ENCODE assay signal across 14 cellular contexts in the genomic region with DNA sequence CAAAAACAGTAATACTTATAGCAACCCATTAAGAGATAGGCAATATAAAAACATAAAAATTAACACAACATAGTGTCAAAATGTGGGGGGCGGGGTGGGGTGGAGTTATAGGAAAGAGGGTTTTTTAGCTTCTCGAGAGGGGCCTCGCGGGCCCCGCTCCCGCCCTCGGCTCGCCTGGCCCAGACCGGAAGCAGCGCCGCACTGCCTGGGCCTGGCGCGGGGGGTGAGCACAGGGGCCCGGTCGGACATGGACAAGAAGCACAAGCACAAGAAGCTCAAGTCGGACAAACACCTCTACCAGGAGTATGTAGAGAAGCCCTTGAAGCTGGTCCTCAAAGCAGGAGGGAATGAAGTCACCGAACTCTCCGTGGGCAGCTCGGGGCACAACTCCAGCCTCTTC. TPM values are rescaled to one million over a fixed set of nuclear protein-coding genes. Genes with fewer than 3 reads are reported as not detected.
A peak's percentile ranks its signal among the peaks of the same experiment; 100 is the strongest.
DNase-seq lines count a peak whose midpoint lies in the region; ATAC-seq and TF ChIP-seq lines count a peak whose summit lies in the region.
"Had no signal": no experiment of that assay in that cellular context is flagged by ENCODE, and none has a peak within 500 bp of the region (broad histone marks: within the 10 kb centered on the region; RNA-seq: fewer than 3 reads in every experiment).

No MANE protein-coding gene starts in this region.

- H3K9me3 ChIP-seq in CD8-positive, alpha-beta T cell (ENCODE audit: low read length): peaks cover 4% of the 10 kb centered on the region
- no peaks in the 10 kb centered on the region for H3K9me3 ChIP-seq in sigmoid colon

- peaks cover 31% of the 10 kb centered on the region for H3K36me3 Mint-ChIP-seq in CD8-positive, alpha-beta T cell
- H3K36me3 Mint-ChIP-seq in nephron progenitor cell (ENCODE audit: low read depth): peaks cover 78% of the 10 kb centered on the region

- intact Hi-C loops in CD8-positive, alpha-beta T cell (cut with DNase I, micrococcal nuclease): loop anchor here in 1 of 2 experiments (5.0 kb wide), 1 partner anchor 33 kb away; no protein-coding TSS in a partner anchor
- intact Hi-C loops in sigmoid colon (cut with DNase I): loop anchor here (2.0 kb wide), 1 partner anchor 175 kb away; a partner anchor contains a TSS

- ATAC-seq in CD8-positive, alpha-beta T cell: no peak

- peaks cover 6% of the 10 kb centered on the region for H3K4me1 ChIP-seq in CD8-positive, alpha-beta T cell (ENCODE audit: insufficient read depth, low read length)
- peaks cover 0 to 91% (median 70%) of the 10 kb centered on the region in 4 donors for H3K4me1 ChIP-seq in sigmoid colon

- no peak for DNase-seq in CD8-positive, alpha-beta T cell
- DNase-seq in H7: peak; percentile 18
- DNase-seq in nephron progenitor cell: no peak
- no peak for DNase-seq in sigmoid colon
- no peak for DNase-seq in activated CD8-positive, alpha-beta memory T cell treated with anti-CD3 and anti-CD28 coated beads, Interleukin-2, amount 50 U/mL, for 4 hours
- no peak for DNase-seq in NCI-H526 treated with DMSO at 0.1 percent for 48 hours (lab: John Stamatoyannopoulos, UW)
- DNase-seq in NK-92 (lab: John Stamatoyannopoulos, UW; ENCODE audit: unreplicated experiment): no peak
- DNase-seq: C1 segment of cervical spinal cord; CD4-positive, alpha-beta T cell; GF-D8; GOT3; HCEC 1CT; HFFc6 had no signal

- H3K27ac ChIP-seq in CD8-positive, alpha-beta T cell (ENCODE audit: low read depth, low read length): no peak overlapping the region
- H3K27ac ChIP-seq in sigmoid colon: peak overlapping the region in 3 of 4 donors; percentile 68 to 79 (median 77)

- TF ChIP-seq POLR2A in sigmoid colon (IDR thresholded peaks at IDR 0.05): no peak

- no peaks in the 10 kb centered on the region for H3K27me3 ChIP-seq in CD8-positive, alpha-beta T cell (ENCODE audit: insufficient read depth, low read length)
- no peaks in the 10 kb centered on the region for H3K27me3 ChIP-seq in H7 (ENCODE audit: control insufficient read depth, insufficient read depth, low read length)
- H3K27me3 ChIP-seq in sigmoid colon: no peaks in the 10 kb centered on the region

- no peak overlapping the region for H3K4me3 ChIP-seq in CD8-positive, alpha-beta T cell (ENCODE audit: low read depth, low read length)
- H3K4me3 ChIP-seq in H7 (ENCODE audit: insufficient read depth, low read depth, low read length) (no peak overlapping the region), sigmoid colon (peak overlapping the region in 1 of 4 donors; percentile 12)

- H3K4me3 Mint-ChIP-seq in CD8-positive, alpha-beta T cell: no peak overlapping the region
- H3K4me3 Mint-ChIP-seq in nephron progenitor cell: no peak overlapping the region
- H3K4me3 Mint-ChIP-seq: B cell; CD4-positive, alpha-beta T cell; HFFc6 had no signal

- TF ChIP-seq EP300 in sigmoid colon (IDR thresholded peaks at IDR 0.05): no peak

- H3K4me1 Mint-ChIP-seq in CD8-positive, alpha-beta T cell (ENCODE audit: low read depth): peaks cover 57% of the 10 kb centered on the region
- H3K4me1 Mint-ChIP-seq in nephron progenitor cell: peaks cover 5% of the 10 kb centered on the region

- H3K9me3 Mint-ChIP-seq in CD8-positive, alpha-beta T cell: peaks cover 14% of the 10 kb centered on the region
- H3K9me3 Mint-ChIP-seq in nephron progenitor cell: peaks cover 62% of the 10 kb centered on the region

- H3K27me3 Mint-ChIP-seq in CD8-positive, alpha-beta T cell (ENCODE audit: low read depth): no peaks in the 10 kb centered on the region
- H3K27me3 Mint-ChIP-seq in nephron progenitor cell (ENCODE audit: low read depth, poor library complexity): peaks cover 4% of the 10 kb centered on the region
- H3K27me3 Mint-ChIP-seq: B cell; CD4-positive, alpha-beta T cell had no signal

- peak overlapping the region; percentile 71 for H3K27ac Mint-ChIP-seq in CD8-positive, alpha-beta T cell
- H3K27ac Mint-ChIP-seq in nephron progenitor cell: peak overlapping the region; percentile 41
- H3K27ac Mint-ChIP-seq: B cell; CD4-positive, alpha-beta T cell; HFFc6 had no signal

- no peaks in the 10 kb centered on the region for H3K36me3 ChIP-seq in CD8-positive, alpha-beta T cell (ENCODE audit: insufficient read depth, low read length)
- no peaks in the 10 kb centered on the region for H3K36me3 ChIP-seq in H7 (replicated peaks; ENCODE audit: control insufficient read depth, insufficient read depth, low read length)
- no peaks in the 10 kb centered on the region for H3K36me3 ChIP-seq in sigmoid colon

- 97 to 98% methylated on average over 19 of the region's 19 CpGs for WGBS in sigmoid colon, 2 donors

- POLR2A ChIA-PET in CD8-positive, alpha-beta T cell (lab: Charles Lee): no interaction called here

- TF ChIP-seq CTCF in CD8-positive, alpha-beta T cell (IDR thresholded peaks at IDR 0.05): no peak
- TF ChIP-seq CTCF in nephron progenitor cell (IDR thresholded peaks at IDR 0.05) (no peak), sigmoid colon (IDR thresholded peaks at IDR 0.05) (no peak)

- CTCF ChIA-PET in CD8-positive, alpha-beta T cell (lab: Charles Lee): no interaction called here

RNA-seq across cellular contexts. Expression of a gene that starts 53.4 kb away (rescaled TPM):
- total RNA-seq in CD8-positive, alpha-beta T cell: 10 to 100 TPM; 18.1 to 20.7 TPM
- total RNA-seq in H7 (2014; rRNA removed; shearing (Covaris generic)): 2.1 and 5.2 TPM in 2 replicates
- total RNA-seq in sigmoid colon: 100 to 1,000 TPM in 1 of 4 donors, 10 to 100 TPM in 3; 72.1 to 122 (median 84.4) TPM
- 1 to 10 TPM; 3.0 to 9.6 (median 8.9) TPM for polyA plus RNA-seq in sigmoid colon
